In genomic region chr1:42816600-42817439, GRCh38 we compare ENCODE assay signal across 8 cellular contexts. TPM values are rescaled to one million over a fixed set of nuclear protein-coding genes. Genes with fewer than 3 reads are reported as not detected.
DNase-seq lines count a peak whose midpoint lies in the region; ATAC-seq and TF ChIP-seq lines count a peak whose summit lies in the region.

Gene ERMAP (plus strand): TSS chr1:42817122. CDS start chr1:42830449, 13,327 bp downstream.
Gene SVBP (minus strand): TSS chr1:42817397. CDS start chr1:42816544, 853 bp downstream.

- H4K20me1 ChIP-seq in KMS-11 (ENCODE audit: insufficient read depth): no peaks in the 10 kb centered on the region

- H3K27ac ChIP-seq in KMS-11: peak within 1 kb of the TSS; percentile 75

- TF ChIP-seq CTCF in KMS-11 (conservative IDR thresholded peaks at IDR 0.05; ENCODE audit: low read depth, low read length) (no peak), fibroblast of mammary gland (conservative IDR thresholded peaks at IDR 0.05; ENCODE audit: control insufficient read depth, insufficient read depth, low read depth, low read length) (no peak)

- peak; percentile 71 for ATAC-seq in GM21786 (IDR thresholded peaks at IDR 0.05; ENCODE audit: unreplicated experiment)
- peak; percentile 96 for ATAC-seq in natural killer cell treated with Interleukin-12 subunit alpha and Interleukin-12 subunit beta and Interleukin-15 and Interleukin-18, amount 100 ng/mL, for 72 hours

- no peaks in the 10 kb centered on the region for H3K36me3 ChIP-seq in KMS-11 (ENCODE audit: insufficient read depth)

- no peaks in the 10 kb centered on the region for H3K79me2 ChIP-seq in KMS-11 (ENCODE audit: insufficient read depth, low read depth)

- H3K4me3 ChIP-seq in KMS-11 (IDR thresholded peaks at IDR 0.05; ENCODE audit: insufficient read depth, low read depth, low read length) (peak within 1 kb of the TSS; percentile 79), fibroblast of mammary gland (ENCODE audit: control insufficient read depth, low read depth, low read length) (peak within 1 kb of the TSS; percentile 73)

- peak within 1 kb of the TSS; percentile 95 for H3K4me2 ChIP-seq in KMS-11

- no peaks in the 10 kb centered on the region for H3K36me3 Mint-ChIP-seq in natural killer cell treated with Interleukin-12 subunit alpha and Interleukin-12 subunit beta and Interleukin-15 and Interleukin-18, amount 100 ng/mL, for 72 hours

- H3K27me3 ChIP-seq in KMS-11 (ENCODE audit: insufficient read depth, low read depth): no peaks in the 10 kb centered on the region

- peak within 1 kb of the TSS; percentile 95 for H2AFZ ChIP-seq in KMS-11 (ENCODE audit: low read depth)

- peaks cover 18 to 26% of the 10 kb centered on the region in 2 donors for H3K4me1 Mint-ChIP-seq in natural killer cell treated with Interleukin-12 subunit alpha and Interleukin-12 subunit beta and Interleukin-15 and Interleukin-18, amount 100 ng/mL, for 72 hours (ENCODE audit: low read depth in 2 of 2)

- H3K4me1 ChIP-seq in KMS-11 (ENCODE audit: low read depth, poor library complexity, severe bottlenecking): peaks cover 18% of the 10 kb centered on the region

- DNase-seq in DMS53 treated with DMSO at 0.1 percent for 48 hours (lab: John Stamatoyannopoulos, UW; ENCODE audit: unreplicated experiment) (peak; percentile 87), RKO (ENCODE audit: low spot score) (peak; percentile 86), fibroblast of mammary gland (ENCODE audit: low read depth) (peak; percentile 73)
- DNase-seq in activated T-helper 1 cell treated with anti-CD3 and anti-CD28 coated beads, Interleukin-2, amount 50 U/mL, for 16 hours (ENCODE audit: low read depth in 1 of 2, low spot score in 1 of 2): peak; percentile 91 to 95
- DNase-seq in natural killer cell treated with Interleukin-12 subunit alpha and Interleukin-12 subunit beta and Interleukin-15 and Interleukin-18, amount 100 ng/mL, for 72 hours (ENCODE audit: low spot score): peak; percentile 94
- DNase-seq in stimulated activated naive CD4-positive, alpha-beta T cell treated with Interleukin-2 at 50 U/mL for 16 hours (lab: John Stamatoyannopoulos, UW): peak; percentile 89

- no peaks in the 10 kb centered on the region for H3K27me3 Mint-ChIP-seq in natural killer cell treated with Interleukin-12 subunit alpha and Interleukin-12 subunit beta and Interleukin-15 and Interleukin-18, amount 100 ng/mL, for 72 hours

- no peaks in the 10 kb centered on the region for H3K9me3 Mint-ChIP-seq in natural killer cell treated with Interleukin-12 subunit alpha and Interleukin-12 subunit beta and Interleukin-15 and Interleukin-18, amount 100 ng/mL, for 72 hours

- peak within 1 kb of the TSS; percentile 77 for H3K4me3 Mint-ChIP-seq in natural killer cell treated with Interleukin-12 subunit alpha and Interleukin-12 subunit beta and Interleukin-15 and Interleukin-18, amount 100 ng/mL, for 72 hours

- H3K27ac Mint-ChIP-seq in natural killer cell treated with Interleukin-12 subunit alpha and Interleukin-12 subunit beta and Interleukin-15 and Interleukin-18, amount 100 ng/mL, for 72 hours: peak within 1 kb of the TSS; percentile 62 to 82

- H3K9ac ChIP-seq in KMS-11: peak within 1 kb of the TSS; percentile 88

RNA-seq across cellular contexts. Expression of gene ERMAP, which starts in this region (rescaled TPM):
- 1 to 10 TPM; 2.5 to 4.0 TPM for total RNA-seq in natural killer cell treated with Interleukin-12 subunit alpha and Interleukin-12 subunit beta and Interleukin-15 and Interleukin-18, amount 100 ng/mL, for 72 hours

RNA-seq across cellular contexts. Expression of gene SVBP, which starts in this region (rescaled TPM):
- 10 to 100 TPM in 1 of 2 donors, 1 to 10 TPM in 1; 8.4 to 10.7 TPM for total RNA-seq in natural killer cell treated with Interleukin-12 subunit alpha and Interleukin-12 subunit beta and Interleukin-15 and Interleukin-18, amount 100 ng/mL, for 72 hours

Comparison
In these comparisons a context has a peak if more than half of its experiments do, and no peak if none do; other contexts are left out.
1. Peak in every context shown above with its lines: DNase-seq, ATAC-seq, H3K4me3 ChIP-seq and H3K27ac ChIP-seq.